Comparison of ENCODE assay signal across 15 cellular contexts in the genomic region with DNA sequence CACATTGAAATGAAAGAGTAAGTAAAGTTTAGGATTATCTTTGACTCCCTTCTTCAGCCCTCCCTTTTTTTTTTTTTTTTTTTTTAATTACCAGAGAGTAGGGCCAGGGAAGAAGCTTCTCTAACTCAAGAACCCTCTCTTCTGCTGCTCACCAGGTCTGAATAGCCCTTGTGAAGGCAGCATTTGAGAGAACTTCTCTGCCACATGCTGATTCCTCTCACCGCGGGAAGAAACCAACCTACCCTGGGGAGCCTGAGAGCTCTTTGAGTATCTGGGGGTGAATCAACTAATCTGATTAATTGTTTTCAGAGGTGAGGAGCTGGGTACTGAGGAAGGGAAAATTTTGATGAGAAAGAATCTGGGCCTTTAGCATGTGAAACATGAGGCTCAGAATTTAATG.
"Had no signal": no experiment of that assay in that cellular context is flagged by ENCODE, and none has a peak within 500 bp of the region (broad histone marks: within the 10 kb centered on the region; RNA-seq: fewer than 3 reads in every experiment).

No MANE protein-coding gene starts in this region.

- H3K27ac ChIP-seq: hepatocyte, neutrophil, psoas muscle, right lobe of liver, suprapubic skin, tibial artery had no signal

- H2AFZ ChIP-seq: hepatocyte had no signal

- H3K4me1 ChIP-seq: psoas muscle had no signal

- H3K9me3 ChIP-seq: neutrophil, psoas muscle, right lobe of liver, suprapubic skin, tibial artery had no signal

- H3K4me2 ChIP-seq: hepatocyte had no signal

- H3K4me3 ChIP-seq: hepatocyte, psoas muscle, right lobe of liver, suprapubic skin, tibial artery had no signal

- ATAC-seq: effector memory CD8-positive, alpha-beta T cell; naive thymus-derived CD4-positive, alpha-beta T cell; psoas muscle; right lobe of liver; stimulated activated effector memory CD8-positive, alpha-beta T cell treated with anti-CD3 and anti-CD28 coated beads, Interleukin-12 subunit alpha, Interleukin-12 subunit beta, amount 100 ng/mL, for 72 hours; stimulated activated naive CD8-positive, alpha-beta T cell treated with anti-CD3 and anti-CD28 coated beads, Interleukin-15, Interleukin-2, amounts not matched to agents 100 U/mL and 50 U/mL, for 24 hours had no signal

- H3K36me3 Mint-ChIP-seq: naive thymus-derived CD4-positive, alpha-beta T cell; stimulated activated effector memory CD8-positive, alpha-beta T cell treated with anti-CD3 and anti-CD28 coated beads, Interleukin-12 subunit alpha, Interleukin-12 subunit beta, amount 100 ng/mL, for 72 hours had no signal

- H3K27ac Mint-ChIP-seq: effector memory CD8-positive, alpha-beta T cell; naive thymus-derived CD4-positive, alpha-beta T cell; nephron progenitor cell; stimulated activated effector memory CD8-positive, alpha-beta T cell treated with anti-CD3 and anti-CD28 coated beads, Interleukin-12 subunit alpha, Interleukin-12 subunit beta, amount 100 ng/mL, for 72 hours had no signal

- H3K36me3 ChIP-seq: neutrophil, right lobe of liver, suprapubic skin, tibial artery had no signal

- DNase-seq: effector memory CD8-positive, alpha-beta T cell; foreskin melanocyte; naive thymus-derived CD4-positive, alpha-beta T cell; nephron progenitor cell; psoas muscle; retina; right lobe of liver; stimulated activated CD4-positive, alpha-beta T cell treated with anti-CD3 and anti-CD28 coated beads, Interleukin-4, amount 100 ng/mL, for 1 hour; stimulated activated CD8-positive, alpha-beta memory T cell treated with anti-CD3 and anti-CD28 coated beads, Interleukin-4, amount 100 ng/mL, for 48 hours; stimulated activated naive CD8-positive, alpha-beta T cell treated with anti-CD3 and anti-CD28 coated beads, Interleukin-15, Interleukin-2, amounts not matched to agents 100 U/mL and 50 U/mL, for 24 hours; tibial artery had no signal

- H3K27me3 ChIP-seq: hepatocyte, right lobe of liver, suprapubic skin, tibial artery had no signal

- H3K9me3 Mint-ChIP-seq: effector memory CD8-positive, alpha-beta T cell; nephron progenitor cell; stimulated activated effector memory CD8-positive, alpha-beta T cell treated with anti-CD3 and anti-CD28 coated beads, Interleukin-12 subunit alpha, Interleukin-12 subunit beta, amount 100 ng/mL, for 72 hours had no signal

- H3K4me3 Mint-ChIP-seq: effector memory CD8-positive, alpha-beta T cell; naive thymus-derived CD4-positive, alpha-beta T cell; nephron progenitor cell; stimulated activated effector memory CD8-positive, alpha-beta T cell treated with anti-CD3 and anti-CD28 coated beads, Interleukin-12 subunit alpha, Interleukin-12 subunit beta, amount 100 ng/mL, for 72 hours had no signal

- H3K79me2 ChIP-seq: hepatocyte had no signal
